1 cellular context compared by ENCODE assay signal in genomic region chr2:135890149-135890548, GRCh38.
TF ChIP-seq lines count a peak whose summit lies in the region.

No MANE protein-coding gene starts in this region.

TF ChIP-seq in H1, 55 proteins besides CTCF, POLR2A, EP300 and RAD21 (continued from another document):
- TF ChIP-seq RXRA (IDR thresholded peaks at IDR 0.05; ENCODE audit: insufficient read depth, low read depth, low read length) (no peak), KDM1A (IDR thresholded peaks at IDR 0.05; ENCODE audit: borderline replicate concordance, low read length) (no peak)
